In genomic region chr10:847868-848267, GRCh38 we compare ENCODE assay signal across 18 cellular contexts.
DNase-seq lines count a peak whose midpoint lies in the region; ATAC-seq and TF ChIP-seq lines count a peak whose summit lies in the region.
"Had no signal": no experiment of that assay in that cellular context is flagged by ENCODE, and none has a peak within 500 bp of the region (broad histone marks: within the 10 kb centered on the region; RNA-seq: fewer than 3 reads in every experiment).

No MANE protein-coding gene starts in this region.

- H3K27ac Mint-ChIP-seq in natural killer cell, result no peak overlapping the region
- no peak overlapping the region for H3K27ac Mint-ChIP-seq in activated T-helper 2 cell treated with anti-CD3 and anti-CD28 coated beads, Interferon-gamma antibody, Interleukin-2, Interleukin-4, amounts not matched to agents 10 μg/mL and 5 μg/mL and 100 μg/mL, durations not matched to agents 14 hours and 24 hours and 36 hours
- H3K27ac Mint-ChIP-seq: mesothelial cell of epicardium, type B pancreatic cell had no signal

- no peak overlapping the region for H3K27ac ChIP-seq in brain microvascular endothelial cell
- H3K27ac ChIP-seq: gastroesophageal sphincter, RWPE1 had no signal

- peaks cover 8% of the 10 kb centered on the region for H3K36me3 ChIP-seq in brain microvascular endothelial cell (replicated peaks)

- peaks cover 17% of the 10 kb centered on the region for H3K36me3 Mint-ChIP-seq in natural killer cell
- peaks cover 86% of the 10 kb centered on the region for H3K36me3 Mint-ChIP-seq in activated T-helper 2 cell treated with anti-CD3 and anti-CD28 coated beads, Interferon-gamma antibody, Interleukin-2, Interleukin-4, amounts not matched to agents 10 μg/mL and 5 μg/mL and 100 μg/mL, durations not matched to agents 14 hours and 24 hours and 36 hours (ENCODE audit: low read depth)

- no peaks in the 10 kb centered on the region for H3K27me3 Mint-ChIP-seq in natural killer cell (ENCODE audit: low read depth in 2 of 2)
- H3K27me3 Mint-ChIP-seq in activated T-helper 2 cell treated with anti-CD3 and anti-CD28 coated beads, Interferon-gamma antibody, Interleukin-2, Interleukin-4, amounts not matched to agents 10 μg/mL and 5 μg/mL and 100 μg/mL, durations not matched to agents 14 hours and 24 hours and 36 hours (ENCODE audit: low read depth), result no peaks in the 10 kb centered on the region
- H3K27me3 Mint-ChIP-seq: IgD-negative memory B cell, type B pancreatic cell had no signal

- H3K4me1 Mint-ChIP-seq in natural killer cell, result peaks cover 71 to 78% of the 10 kb centered on the region in 2 donors
- H3K4me1 Mint-ChIP-seq in activated T-helper 2 cell treated with anti-CD3 and anti-CD28 coated beads, Interferon-gamma antibody, Interleukin-2, Interleukin-4, amounts not matched to agents 10 μg/mL and 5 μg/mL and 100 μg/mL, durations not matched to agents 14 hours and 24 hours and 36 hours (ENCODE audit: low read depth), result peaks cover 54% of the 10 kb centered on the region

- no peaks in the 10 kb centered on the region for H3K27me3 ChIP-seq in brain microvascular endothelial cell (replicated peaks)
- H3K27me3 ChIP-seq: gastroesophageal sphincter had no signal

- DNase-seq in left ventricle myocardium superior (no peak), Right ventricle myocardium inferior (ENCODE audit: missing footprints) (no peak), brain microvascular endothelial cell (no peak), iris pigment epithelial cell (ENCODE audit: low read depth) (peak; percentile 27), natural killer cell (no peak), erythroblast (lab: John Stamatoyannopoulos, UW) (no peak), NCI-H146 treated with DMSO at 0.1 percent for 48 hours (lab: John Stamatoyannopoulos, UW; ENCODE audit: unreplicated experiment) (no peak)
- DNase-seq in activated T-helper 2 cell treated with anti-CD3 and anti-CD28 coated beads, Interferon-gamma antibody, Interleukin-2, Interleukin-4, amounts not matched to agents 10 μg/mL and 5 μg/mL and 100 μg/mL, durations not matched to agents 14 hours and 24 hours and 36 hours (ENCODE audit: low spot score), result no peak
- DNase-seq: activated CD4-positive, CD25-positive, alpha-beta regulatory T cell treated with anti-CD3 and anti-CD28 coated beads, Interleukin-2, amount 50 U/mL, for 72 hours; activated naive CD4-positive, alpha-beta T cell treated with anti-CD3 and anti-CD28 coated beads, Interleukin-2, amount 50 U/mL, for 16 hours; immature natural killer cell; NCI-H1092 treated with DMSO at 0.1 percent for 48 hours had no signal

- no peaks in the 10 kb centered on the region for H3K9me3 Mint-ChIP-seq in natural killer cell
- H3K9me3 Mint-ChIP-seq in activated T-helper 2 cell treated with anti-CD3 and anti-CD28 coated beads, Interferon-gamma antibody, Interleukin-2, Interleukin-4, amounts not matched to agents 10 μg/mL and 5 μg/mL and 100 μg/mL, durations not matched to agents 14 hours and 24 hours and 36 hours, result peaks cover 19% of the 10 kb centered on the region

- no peak for TF ChIP-seq POLR2A in erythroblast (IDR thresholded peaks at IDR 0.05; ENCODE audit: low read length)

- in situ Hi-C loops in brain microvascular endothelial cell (cut with HindIII; ENCODE audit: low pct_ligation_motif_present, low sequenced_read_pairs), result no loop called here

- TF ChIP-seq CTCF in brain microvascular endothelial cell (IDR thresholded peaks at IDR 0.05; ENCODE audit: low read depth, low read length, missing control alignments) (peak; percentile 44), natural killer cell (IDR thresholded peaks at IDR 0.05) (no peak)

- H3K4me3 ChIP-seq in brain microvascular endothelial cell (ENCODE audit: low read depth, low read length), result no peak overlapping the region
- H3K4me3 ChIP-seq: gastroesophageal sphincter, HAP-1 had no signal

- intact Hi-C loops in left ventricle myocardium superior (cut with micrococcal nuclease), result no loop called here
- intact Hi-C loops in Right ventricle myocardium inferior (cut with DNase I), result no loop called here
- intact Hi-C loops in natural killer cell (cut with micrococcal nuclease), result no loop called here
- intact Hi-C loops in activated T-helper 2 cell treated with anti-CD3 and anti-CD28 coated beads, Interferon-gamma antibody, Interleukin-2, Interleukin-4, amounts not matched to agents 10 μg/mL and 5 μg/mL and 100 μg/mL, durations not matched to agents 14 hours and 24 hours and 36 hours (cut with micrococcal nuclease), result no loop called here

- peak; percentile 25 for ATAC-seq in left ventricle myocardium superior
- no peak for ATAC-seq in Right ventricle myocardium inferior
- ATAC-seq in natural killer cell, result no peak
- ATAC-seq: gastroesophageal sphincter had no signal

- H3K4me3 Mint-ChIP-seq in natural killer cell, result no peak overlapping the region
- H3K4me3 Mint-ChIP-seq in activated T-helper 2 cell treated with anti-CD3 and anti-CD28 coated beads, Interferon-gamma antibody, Interleukin-2, Interleukin-4, amounts not matched to agents 10 μg/mL and 5 μg/mL and 100 μg/mL, durations not matched to agents 14 hours and 24 hours and 36 hours (ENCODE audit: low read depth), result no peak overlapping the region
- H3K4me3 Mint-ChIP-seq: immature natural killer cell, mesothelial cell of epicardium, type B pancreatic cell had no signal
